21 cellular contexts compared by ENCODE assay signal in genomic region chr6:29114964-29115363, GRCh38. TPM values are rescaled to one million over a fixed set of nuclear protein-coding genes. Genes with fewer than 3 reads are reported as not detected.
"Had no signal": no experiment of that assay in that cellular context is flagged by ENCODE, and none has a peak within 500 bp of the region (broad histone marks: within the 10 kb centered on the region; RNA-seq: fewer than 3 reads in every experiment).

No MANE protein-coding gene starts in this region.

RNA-seq across cellular contexts. Expression of gene OR2J3, which starts 7.1 kb away (rescaled TPM):
- total RNA-seq: activated naive CD4-positive, alpha-beta T cell treated with anti-CD3 and anti-CD28 coated beads for 36 hours; activated naive CD4-positive, alpha-beta T cell treated with anti-CD3 and anti-CD28 coated beads, Interleukin-2, amount 50 U/mL, for 72 hours; activated naive CD8-positive, alpha-beta T cell treated with anti-CD3 and anti-CD28 coated beads for 36 hours; activated naive CD8-positive, alpha-beta T cell treated with anti-CD3 and anti-CD28 coated beads, Interleukin-2, amount 10 ng/mL, durations not matched to agents 7 days and 5 days; activated T-cell treated with anti-CD3 and anti-CD28 coated beads, Interleukin-2, amount 50 U/mL, for 4 hours; activated T-cell treated with anti-CD3 and anti-CD28 coated beads, Interleukin-2, amount 50 U/mL, for 72 hours; activated T-helper 1 cell treated with anti-CD3 and anti-CD28 coated beads, Interleukin-12 subunit alpha, Interleukin-12 subunit beta, Interleukin-2, Interleukin-4 antibody, amounts not matched to agents 30 ng/mL and 10 ng/mL and 1 ng/mL, durations not matched to agents 14 hours and 24 hours and 36 hours; activated T-helper 17 cell treated with anti-CD3 and anti-CD28 coated beads, Interleukin-2, amount 50 U/mL, for 72 hours; activated T-helper 2 cell treated with anti-CD3 and anti-CD28 coated beads, Interferon-gamma antibody, Interleukin-2, Interleukin-4, amounts not matched to agents 10 μg/mL and 5 μg/mL and 100 μg/mL, durations not matched to agents 14 hours and 24 hours and 36 hours; adrenal gland; aorta; ascending aorta; astrocyte; body of pancreas; bronchial epithelial cell; cardiac muscle cell; cardiac septum; cerebellum; chondrocyte had no signal
- polyA plus RNA-seq: adipose tissue, adrenal gland, cardiac muscle cell had no signal

RNA-seq across cellular contexts. Expression of gene OR2J1, which starts 15.7 kb away (rescaled TPM):
- total RNA-seq: activated naive CD4-positive, alpha-beta T cell treated with anti-CD3 and anti-CD28 coated beads for 36 hours; activated naive CD4-positive, alpha-beta T cell treated with anti-CD3 and anti-CD28 coated beads, Interleukin-2, amount 50 U/mL, for 72 hours; activated naive CD8-positive, alpha-beta T cell treated with anti-CD3 and anti-CD28 coated beads for 36 hours; activated naive CD8-positive, alpha-beta T cell treated with anti-CD3 and anti-CD28 coated beads, Interleukin-2, amount 10 ng/mL, durations not matched to agents 7 days and 5 days; activated T-cell treated with anti-CD3 and anti-CD28 coated beads, Interleukin-2, amount 50 U/mL, for 4 hours; activated T-cell treated with anti-CD3 and anti-CD28 coated beads, Interleukin-2, amount 50 U/mL, for 72 hours; activated T-helper 1 cell treated with anti-CD3 and anti-CD28 coated beads, Interleukin-12 subunit alpha, Interleukin-12 subunit beta, Interleukin-2, Interleukin-4 antibody, amounts not matched to agents 30 ng/mL and 10 ng/mL and 1 ng/mL, durations not matched to agents 14 hours and 24 hours and 36 hours; activated T-helper 17 cell treated with anti-CD3 and anti-CD28 coated beads, Interleukin-2, amount 50 U/mL, for 72 hours; activated T-helper 2 cell treated with anti-CD3 and anti-CD28 coated beads, Interferon-gamma antibody, Interleukin-2, Interleukin-4, amounts not matched to agents 10 μg/mL and 5 μg/mL and 100 μg/mL, durations not matched to agents 14 hours and 24 hours and 36 hours; adrenal gland; aorta; ascending aorta; astrocyte; body of pancreas; breast epithelium; bronchial epithelial cell; cardiac muscle cell; cardiac septum; cerebellum; chondrocyte had no signal
- polyA plus RNA-seq: adipose tissue, adrenal gland, aorta, cardiac muscle cell had no signal

RNA-seq across cellular contexts. Expression of gene OR2B3, which starts 27.9 kb away (rescaled TPM):
- total RNA-seq: activated naive CD4-positive, alpha-beta T cell treated with anti-CD3 and anti-CD28 coated beads for 36 hours; activated naive CD4-positive, alpha-beta T cell treated with anti-CD3 and anti-CD28 coated beads, Interleukin-2, amount 50 U/mL, for 72 hours; activated naive CD8-positive, alpha-beta T cell treated with anti-CD3 and anti-CD28 coated beads for 36 hours; activated naive CD8-positive, alpha-beta T cell treated with anti-CD3 and anti-CD28 coated beads, Interleukin-2, amount 10 ng/mL, durations not matched to agents 7 days and 5 days; activated T-cell treated with anti-CD3 and anti-CD28 coated beads, Interleukin-2, amount 50 U/mL, for 4 hours; activated T-cell treated with anti-CD3 and anti-CD28 coated beads, Interleukin-2, amount 50 U/mL, for 72 hours; activated T-helper 1 cell treated with anti-CD3 and anti-CD28 coated beads, Interleukin-12 subunit alpha, Interleukin-12 subunit beta, Interleukin-2, Interleukin-4 antibody, amounts not matched to agents 30 ng/mL and 10 ng/mL and 1 ng/mL, durations not matched to agents 14 hours and 24 hours and 36 hours; activated T-helper 17 cell treated with anti-CD3 and anti-CD28 coated beads, Interleukin-2, amount 50 U/mL, for 72 hours; activated T-helper 2 cell treated with anti-CD3 and anti-CD28 coated beads, Interferon-gamma antibody, Interleukin-2, Interleukin-4, amounts not matched to agents 10 μg/mL and 5 μg/mL and 100 μg/mL, durations not matched to agents 14 hours and 24 hours and 36 hours; adrenal gland; aorta; ascending aorta; astrocyte; body of pancreas; breast epithelium; bronchial epithelial cell; cardiac muscle cell; cardiac septum; cerebellum; chondrocyte had no signal
- polyA plus RNA-seq: adipose tissue, adrenal gland, aorta, cardiac muscle cell had no signal

RNA-seq across cellular contexts. Expression of gene OR2J2, which starts 55.7 kb away (rescaled TPM):
- total RNA-seq: activated naive CD4-positive, alpha-beta T cell treated with anti-CD3 and anti-CD28 coated beads for 36 hours; activated naive CD4-positive, alpha-beta T cell treated with anti-CD3 and anti-CD28 coated beads, Interleukin-2, amount 50 U/mL, for 72 hours; activated naive CD8-positive, alpha-beta T cell treated with anti-CD3 and anti-CD28 coated beads for 36 hours; activated naive CD8-positive, alpha-beta T cell treated with anti-CD3 and anti-CD28 coated beads, Interleukin-2, amount 10 ng/mL, durations not matched to agents 7 days and 5 days; activated T-cell treated with anti-CD3 and anti-CD28 coated beads, Interleukin-2, amount 50 U/mL, for 4 hours; activated T-cell treated with anti-CD3 and anti-CD28 coated beads, Interleukin-2, amount 50 U/mL, for 72 hours; activated T-helper 1 cell treated with anti-CD3 and anti-CD28 coated beads, Interleukin-12 subunit alpha, Interleukin-12 subunit beta, Interleukin-2, Interleukin-4 antibody, amounts not matched to agents 30 ng/mL and 10 ng/mL and 1 ng/mL, durations not matched to agents 14 hours and 24 hours and 36 hours; activated T-helper 17 cell treated with anti-CD3 and anti-CD28 coated beads, Interleukin-2, amount 50 U/mL, for 72 hours; activated T-helper 2 cell treated with anti-CD3 and anti-CD28 coated beads, Interferon-gamma antibody, Interleukin-2, Interleukin-4, amounts not matched to agents 10 μg/mL and 5 μg/mL and 100 μg/mL, durations not matched to agents 14 hours and 24 hours and 36 hours; adrenal gland; aorta; ascending aorta; astrocyte; body of pancreas; breast epithelium; bronchial epithelial cell; cardiac muscle cell; cardiac septum; chondrocyte had no signal
- polyA plus RNA-seq: adipose tissue, adrenal gland, aorta, cardiac muscle cell had no signal
